Comparison of ENCODE assay signal across 1 cellular context in the genomic region with DNA sequence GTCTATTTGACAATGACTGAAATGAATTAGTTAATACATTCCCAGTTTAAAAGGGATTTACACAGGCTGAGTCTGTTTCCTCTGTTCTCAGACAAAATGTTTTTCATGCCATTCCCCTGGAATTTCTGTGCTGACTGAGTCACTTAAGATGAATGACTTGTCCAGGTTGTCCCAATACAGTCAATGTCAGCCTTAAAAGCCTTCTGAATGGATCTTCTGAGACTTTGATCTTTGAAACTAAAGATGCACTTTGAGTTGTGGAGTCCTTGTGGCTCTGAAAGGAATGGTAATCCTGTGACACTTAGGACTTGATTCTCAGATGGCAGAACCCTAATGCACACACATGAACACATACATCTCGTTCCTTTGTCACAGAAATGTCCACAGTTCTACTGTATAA.
TF ChIP-seq lines count a peak whose summit lies in the region.

No MANE protein-coding gene starts in this region.

TF ChIP-seq in GM23338, 12 proteins besides CTCF, POLR2A, EP300 and RAD21 (continued from another document):
- TF ChIP-seq, protein P1, sequence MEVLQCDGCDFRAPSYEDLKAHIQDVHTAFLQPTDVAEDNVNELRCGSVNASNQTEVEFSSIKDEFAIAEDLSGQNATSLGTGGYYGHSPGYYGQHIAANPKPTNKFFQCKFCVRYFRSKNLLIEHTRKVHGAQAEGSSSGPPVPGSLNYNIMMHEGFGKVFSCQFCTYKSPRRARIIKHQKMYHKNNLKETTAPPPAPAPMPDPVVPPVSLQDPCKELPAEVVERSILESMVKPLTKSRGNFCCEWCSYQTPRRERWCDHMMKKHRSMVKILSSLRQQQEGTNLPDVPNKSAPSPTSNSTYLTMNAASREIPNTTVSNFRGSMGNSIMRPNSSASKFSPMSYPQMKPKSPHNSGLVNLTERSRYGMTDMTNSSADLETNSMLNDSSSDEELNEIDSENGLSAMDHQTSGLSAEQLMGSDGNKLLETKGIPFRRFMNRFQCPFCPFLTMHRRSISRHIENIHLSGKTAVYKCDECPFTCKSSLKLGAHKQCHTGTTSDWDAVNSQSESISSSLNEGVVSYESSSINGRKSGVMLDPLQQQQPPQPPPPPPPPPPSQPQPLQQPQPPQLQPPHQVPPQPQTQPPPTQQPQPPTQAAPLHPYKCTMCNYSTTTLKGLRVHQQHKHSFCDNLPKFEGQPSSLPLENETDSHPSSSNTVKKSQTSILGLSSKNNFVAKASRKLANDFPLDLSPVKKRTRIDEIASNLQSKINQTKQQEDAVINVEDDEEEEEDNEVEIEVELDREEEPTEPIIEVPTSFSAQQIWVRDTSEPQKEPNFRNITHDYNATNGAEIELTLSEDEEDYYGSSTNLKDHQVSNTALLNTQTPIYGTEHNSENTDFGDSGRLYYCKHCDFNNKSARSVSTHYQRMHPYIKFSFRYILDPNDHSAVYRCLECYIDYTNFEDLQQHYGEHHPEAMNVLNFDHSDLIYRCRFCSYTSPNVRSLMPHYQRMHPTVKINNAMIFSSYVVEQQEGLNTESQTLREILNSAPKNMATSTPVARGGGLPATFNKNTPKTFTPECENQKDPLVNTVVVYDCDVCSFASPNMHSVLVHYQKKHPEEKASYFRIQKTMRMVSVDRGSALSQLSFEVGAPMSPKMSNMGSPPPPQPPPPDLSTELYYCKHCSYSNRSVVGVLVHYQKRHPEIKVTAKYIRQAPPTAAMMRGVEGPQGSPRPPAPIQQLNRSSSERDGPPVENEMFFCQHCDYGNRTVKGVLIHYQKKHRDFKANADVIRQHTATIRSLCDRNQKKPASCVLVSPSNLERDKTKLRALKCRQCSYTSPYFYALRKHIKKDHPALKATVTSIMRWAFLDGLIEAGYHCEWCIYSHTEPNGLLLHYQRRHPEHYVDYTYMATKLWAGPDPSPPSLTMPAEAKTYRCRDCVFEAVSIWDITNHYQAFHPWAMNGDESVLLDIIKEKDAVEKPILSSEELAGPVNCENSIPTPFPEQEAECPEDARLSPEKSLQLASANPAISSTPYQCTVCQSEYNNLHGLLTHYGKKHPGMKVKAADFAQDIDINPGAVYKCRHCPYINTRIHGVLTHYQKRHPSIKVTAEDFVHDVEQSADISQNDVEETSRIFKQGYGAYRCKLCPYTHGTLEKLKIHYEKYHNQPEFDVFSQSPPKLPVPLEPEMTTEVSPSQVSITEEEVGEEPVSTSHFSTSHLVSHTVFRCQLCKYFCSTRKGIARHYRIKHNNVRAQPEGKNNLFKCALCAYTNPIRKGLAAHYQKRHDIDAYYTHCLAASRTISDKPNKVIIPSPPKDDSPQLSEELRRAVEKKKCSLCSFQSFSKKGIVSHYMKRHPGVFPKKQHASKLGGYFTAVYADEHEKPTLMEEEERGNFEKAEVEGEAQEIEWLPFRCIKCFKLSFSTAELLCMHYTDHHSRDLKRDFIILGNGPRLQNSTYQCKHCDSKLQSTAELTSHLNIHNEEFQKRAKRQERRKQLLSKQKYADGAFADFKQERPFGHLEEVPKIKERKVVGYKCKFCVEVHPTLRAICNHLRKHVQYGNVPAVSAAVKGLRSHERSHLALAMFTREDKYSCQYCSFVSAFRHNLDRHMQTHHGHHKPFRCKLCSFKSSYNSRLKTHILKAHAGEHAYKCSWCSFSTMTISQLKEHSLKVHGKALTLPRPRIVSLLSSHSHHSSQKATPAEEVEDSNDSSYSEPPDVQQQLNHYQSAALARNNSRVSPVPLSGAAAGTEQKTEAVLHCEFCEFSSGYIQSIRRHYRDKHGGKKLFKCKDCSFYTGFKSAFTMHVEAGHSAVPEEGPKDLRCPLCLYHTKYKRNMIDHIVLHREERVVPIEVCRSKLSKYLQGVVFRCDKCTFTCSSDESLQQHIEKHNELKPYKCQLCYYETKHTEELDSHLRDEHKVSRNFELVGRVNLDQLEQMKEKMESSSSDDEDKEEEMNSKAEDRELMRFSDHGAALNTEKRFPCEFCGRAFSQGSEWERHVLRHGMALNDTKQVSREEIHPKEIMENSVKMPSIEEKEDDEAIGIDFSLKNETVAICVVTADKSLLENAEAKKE (CRISPR knock-in tag; IDR thresholded peaks at IDR 0.05) = no peak
- TF ChIP-seq JUNB (IDR thresholded peaks at IDR 0.05; ENCODE audit: unreplicated experiment) (no peak), CREB1 (CRISPR knock-in tag; IDR thresholded peaks at IDR 0.05; ENCODE audit: low read depth) (no peak), EZH2phosphoT487 (IDR thresholded peaks at IDR 0.05; ENCODE audit: unreplicated experiment) (no peak), NANOG (IDR thresholded peaks at IDR 0.05; ENCODE audit: borderline replicate concordance) (no peak), ZNF331 (CRISPR knock-in tag; IDR thresholded peaks at IDR 0.05; ENCODE audit: low read depth) (no peak)
- TF ChIP-seq, protein P2, sequence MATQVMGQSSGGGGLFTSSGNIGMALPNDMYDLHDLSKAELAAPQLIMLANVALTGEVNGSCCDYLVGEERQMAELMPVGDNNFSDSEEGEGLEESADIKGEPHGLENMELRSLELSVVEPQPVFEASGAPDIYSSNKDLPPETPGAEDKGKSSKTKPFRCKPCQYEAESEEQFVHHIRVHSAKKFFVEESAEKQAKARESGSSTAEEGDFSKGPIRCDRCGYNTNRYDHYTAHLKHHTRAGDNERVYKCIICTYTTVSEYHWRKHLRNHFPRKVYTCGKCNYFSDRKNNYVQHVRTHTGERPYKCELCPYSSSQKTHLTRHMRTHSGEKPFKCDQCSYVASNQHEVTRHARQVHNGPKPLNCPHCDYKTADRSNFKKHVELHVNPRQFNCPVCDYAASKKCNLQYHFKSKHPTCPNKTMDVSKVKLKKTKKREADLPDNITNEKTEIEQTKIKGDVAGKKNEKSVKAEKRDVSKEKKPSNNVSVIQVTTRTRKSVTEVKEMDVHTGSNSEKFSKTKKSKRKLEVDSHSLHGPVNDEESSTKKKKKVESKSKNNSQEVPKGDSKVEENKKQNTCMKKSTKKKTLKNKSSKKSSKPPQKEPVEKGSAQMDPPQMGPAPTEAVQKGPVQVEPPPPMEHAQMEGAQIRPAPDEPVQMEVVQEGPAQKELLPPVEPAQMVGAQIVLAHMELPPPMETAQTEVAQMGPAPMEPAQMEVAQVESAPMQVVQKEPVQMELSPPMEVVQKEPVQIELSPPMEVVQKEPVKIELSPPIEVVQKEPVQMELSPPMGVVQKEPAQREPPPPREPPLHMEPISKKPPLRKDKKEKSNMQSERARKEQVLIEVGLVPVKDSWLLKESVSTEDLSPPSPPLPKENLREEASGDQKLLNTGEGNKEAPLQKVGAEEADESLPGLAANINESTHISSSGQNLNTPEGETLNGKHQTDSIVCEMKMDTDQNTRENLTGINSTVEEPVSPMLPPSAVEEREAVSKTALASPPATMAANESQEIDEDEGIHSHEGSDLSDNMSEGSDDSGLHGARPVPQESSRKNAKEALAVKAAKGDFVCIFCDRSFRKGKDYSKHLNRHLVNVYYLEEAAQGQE (IDR thresholded peaks at IDR 0.05; ENCODE audit: unreplicated experiment) = no peak
